Comparison of ENCODE assay signal across 1 cellular context in genomic region chrX:31245714-31246113, GRCh38.
TF ChIP-seq lines count a peak whose summit lies in the region.

No MANE protein-coding gene starts in this region.

TF ChIP-seq in GM12878, 131 proteins besides CTCF, POLR2A, EP300 and RAD21 (continued from another document):
- TF ChIP-seq CEBPZ (IDR thresholded peaks at IDR 0.05; ENCODE audit: low read depth, low read length) (no peak), RCOR1 (conservative IDR thresholded peaks at IDR 0.05; ENCODE audit: low read depth, low read length) (no peak), ZBTB33 (IDR thresholded peaks at IDR 0.05) (no peak), ZNF687 (IDR thresholded peaks at IDR 0.05) (no peak), NR2F1 (conservative IDR thresholded peaks at IDR 0.05) (no peak), SREBF1 (IDR thresholded peaks at IDR 0.05; ENCODE audit: low read length) (no peak), CHD4 (IDR thresholded peaks at IDR 0.05) (no peak), BRCA1 (IDR thresholded peaks at IDR 0.05; ENCODE audit: low read depth, low read length) (no peak), CBFB (IDR thresholded peaks at IDR 0.05; ENCODE audit: low read depth) (no peak), SMC3 (IDR thresholded peaks at IDR 0.05; ENCODE audit: borderline replicate concordance, low read length) (no peak), ZNF24 (IDR thresholded peaks at IDR 0.05) (no peak), STAT3 (IDR thresholded peaks at IDR 0.05; ENCODE audit: low read depth, low read length) (no peak)
